In the genomic region with DNA sequence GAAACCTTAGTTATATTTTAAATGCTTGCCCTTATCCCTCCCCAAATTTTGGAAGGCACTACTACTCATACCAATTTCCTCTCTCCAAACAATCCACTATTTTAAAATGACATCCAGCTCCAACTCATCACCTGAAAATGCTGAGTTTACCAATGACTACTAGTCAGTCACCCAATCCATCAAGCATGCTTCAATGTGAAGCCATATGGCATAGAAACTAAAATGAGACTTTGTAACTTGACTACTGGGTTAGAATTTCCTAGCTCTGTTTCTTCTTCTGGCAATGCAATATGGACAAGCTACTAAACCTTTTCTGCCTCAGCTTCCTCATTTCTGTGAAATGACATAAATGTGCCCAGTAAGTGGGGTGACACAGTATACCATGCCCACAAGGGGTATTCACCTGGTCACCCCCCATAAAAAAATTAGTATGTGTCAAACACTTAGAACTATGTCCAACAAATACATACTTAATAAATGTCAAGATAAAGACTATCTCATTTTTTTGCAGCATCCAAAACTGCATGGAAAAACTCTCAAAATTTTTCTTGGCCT, we compare ENCODE assay signal across 18 cellular contexts. TPM values are rescaled to one million over a fixed set of nuclear protein-coding genes. Genes with fewer than 3 reads are reported as not detected.
DNase-seq lines count a peak whose midpoint lies in the region; ATAC-seq, FAIRE-seq and TF ChIP-seq lines count a peak whose summit lies in the region.
"Had no signal": no experiment of that assay in that cellular context is flagged by ENCODE, and none has a peak within 500 bp of the region (broad histone marks: within the 10 kb centered on the region; RNA-seq: fewer than 3 reads in every experiment).

No MANE protein-coding gene starts in this region.

- H3K4me1 Mint-ChIP-seq in CD8-positive, alpha-beta T cell (ENCODE audit: low read depth): peaks cover 50% of the 10 kb centered on the region
- H3K4me1 Mint-ChIP-seq in activated T-helper 1 cell treated with anti-CD3 and anti-CD28 coated beads, Interleukin-12 subunit alpha, Interleukin-12 subunit beta, Interleukin-2, Interleukin-4 antibody, amounts not matched to agents 30 ng/mL and 10 ng/mL and 1 ng/mL, durations not matched to agents 14 hours and 24 hours and 36 hours (ENCODE audit: low read depth): peaks cover 40% of the 10 kb centered on the region
- peaks cover 21 to 30% (median 25%) of the 10 kb centered on the region in 3 donors for H3K4me1 Mint-ChIP-seq in naive B cell

- H3K27me3 ChIP-seq in CD8-positive, alpha-beta T cell (ENCODE audit: insufficient read depth, low read length): no peaks in the 10 kb centered on the region
- H3K27me3 ChIP-seq: spleen, thyroid gland had no signal

- intact Hi-C loops in CD8-positive, alpha-beta T cell (cut with DNase I, micrococcal nuclease): no loop called here
- intact Hi-C loops in activated T-helper 1 cell treated with anti-CD3 and anti-CD28 coated beads, Interleukin-12 subunit alpha, Interleukin-12 subunit beta, Interleukin-2, Interleukin-4 antibody, amounts not matched to agents 30 ng/mL and 10 ng/mL and 1 ng/mL, durations not matched to agents 14 hours and 24 hours and 36 hours (cut with micrococcal nuclease): no loop called here

- CTCF ChIA-PET in CD8-positive, alpha-beta T cell (lab: Charles Lee): no interaction called here

- H3K4me3 ChIP-seq in CD8-positive, alpha-beta T cell (ENCODE audit: low read depth, low read length): no peak overlapping the region
- H3K4me3 ChIP-seq: lower lobe of right lung, spleen, thyroid gland had no signal

- no peak for ATAC-seq in CD8-positive, alpha-beta T cell
- ATAC-seq in naive B cell (ENCODE audit: low read depth in 2 of 2) (no peak), GM21390 (IDR thresholded peaks at IDR 0.05; ENCODE audit: unreplicated experiment) (no peak)

- H3K9me3 ChIP-seq in CD8-positive, alpha-beta T cell (ENCODE audit: low read length): no peaks in the 10 kb centered on the region
- H3K9me3 ChIP-seq: lower lobe of right lung, spleen, thyroid gland had no signal

- H3K9me3 Mint-ChIP-seq in CD8-positive, alpha-beta T cell: no peaks in the 10 kb centered on the region
- no peaks in the 10 kb centered on the region for H3K9me3 Mint-ChIP-seq in activated T-helper 1 cell treated with anti-CD3 and anti-CD28 coated beads, Interleukin-12 subunit alpha, Interleukin-12 subunit beta, Interleukin-2, Interleukin-4 antibody, amounts not matched to agents 30 ng/mL and 10 ng/mL and 1 ng/mL, durations not matched to agents 14 hours and 24 hours and 36 hours
- H3K9me3 Mint-ChIP-seq in naive B cell: no peaks in the 10 kb centered on the region

- peaks cover 67% of the 10 kb centered on the region for H3K36me3 Mint-ChIP-seq in CD8-positive, alpha-beta T cell
- H3K36me3 Mint-ChIP-seq in activated T-helper 1 cell treated with anti-CD3 and anti-CD28 coated beads, Interleukin-12 subunit alpha, Interleukin-12 subunit beta, Interleukin-2, Interleukin-4 antibody, amounts not matched to agents 30 ng/mL and 10 ng/mL and 1 ng/mL, durations not matched to agents 14 hours and 24 hours and 36 hours (ENCODE audit: low read depth): peaks cover 50% of the 10 kb centered on the region
- H3K36me3 Mint-ChIP-seq in naive B cell: peaks cover 15 to 27% of the 10 kb centered on the region in 2 donors

- H3K36me3 ChIP-seq in CD8-positive, alpha-beta T cell (ENCODE audit: insufficient read depth, low read length): peaks cover 31% of the 10 kb centered on the region

- H3K4me3 Mint-ChIP-seq in CD8-positive, alpha-beta T cell: no peak overlapping the region
- H3K4me3 Mint-ChIP-seq in activated T-helper 1 cell treated with anti-CD3 and anti-CD28 coated beads, Interleukin-12 subunit alpha, Interleukin-12 subunit beta, Interleukin-2, Interleukin-4 antibody, amounts not matched to agents 30 ng/mL and 10 ng/mL and 1 ng/mL, durations not matched to agents 14 hours and 24 hours and 36 hours: no peak overlapping the region
- peak overlapping the region in 2 of 8 donors; percentile 18 to 24 for H3K4me3 Mint-ChIP-seq in naive B cell

- no peak overlapping the region for H3K27ac ChIP-seq in CD8-positive, alpha-beta T cell (ENCODE audit: low read depth, low read length)
- H3K27ac ChIP-seq: lower lobe of right lung, thyroid gland had no signal

- peak; percentile 87 for FAIRE-seq in H54 (lab: Jason Lieb, UNC)
- FAIRE-seq: bronchial epithelial cell, endothelial cell of umbilical vein had no signal

- DNase-seq in CD8-positive, alpha-beta T cell: no peak
- DNase-seq in H54 (ENCODE audit: insufficient read length, low spot score) (no peak), naive B cell (no peak), NCI-H1092 (lab: John Stamatoyannopoulos, UW) (no peak), LoVo (ENCODE audit: low spot score) (no peak)
- no peak for DNase-seq in activated T-helper 1 cell treated with anti-CD3 and anti-CD28 coated beads, Interleukin-12 subunit alpha, Interleukin-12 subunit beta, Interleukin-2, Interleukin-4 antibody, amounts not matched to agents 30 ng/mL and 10 ng/mL and 1 ng/mL, durations not matched to agents 14 hours and 24 hours and 36 hours (ENCODE audit: low spot score)
- DNase-seq: activated effector memory CD4-positive, alpha-beta T cell treated with anti-CD3 and anti-CD28 coated beads, Interleukin-2, amount 50 U/mL, for 16 hours; hypothalamus; lower lobe of right lung; NCI-H1930; NCI-H774; occipital lobe; SHP77; spleen; thyroid gland had no signal

- peaks cover 10% of the 10 kb centered on the region for H3K4me1 ChIP-seq in CD8-positive, alpha-beta T cell (ENCODE audit: insufficient read depth, low read length)

- TF ChIP-seq POLR2A in H54 (IDR thresholded peaks at IDR 0.05; ENCODE audit: low read depth, low read length): no peak

- POLR2A ChIA-PET in CD8-positive, alpha-beta T cell (lab: Charles Lee): interaction anchor here (0.5 to 1.6 kb wide), 4 partner anchors 9 to 16 kb away, joined by 3 to 5 read pairs (median 3); no protein-coding TSS in a partner anchor

- H3K27me3 Mint-ChIP-seq in CD8-positive, alpha-beta T cell (ENCODE audit: low read depth): no peaks in the 10 kb centered on the region
- H3K27me3 Mint-ChIP-seq in activated T-helper 1 cell treated with anti-CD3 and anti-CD28 coated beads, Interleukin-12 subunit alpha, Interleukin-12 subunit beta, Interleukin-2, Interleukin-4 antibody, amounts not matched to agents 30 ng/mL and 10 ng/mL and 1 ng/mL, durations not matched to agents 14 hours and 24 hours and 36 hours (ENCODE audit: insufficient read depth): no peaks in the 10 kb centered on the region
- no peaks in the 10 kb centered on the region for H3K27me3 Mint-ChIP-seq in naive B cell

- peak overlapping the region; percentile 66 for H3K27ac Mint-ChIP-seq in CD8-positive, alpha-beta T cell
- peak overlapping the region; percentile 1 for H3K27ac Mint-ChIP-seq in activated T-helper 1 cell treated with anti-CD3 and anti-CD28 coated beads, Interleukin-12 subunit alpha, Interleukin-12 subunit beta, Interleukin-2, Interleukin-4 antibody, amounts not matched to agents 30 ng/mL and 10 ng/mL and 1 ng/mL, durations not matched to agents 14 hours and 24 hours and 36 hours
- peak overlapping the region in 4 of 6 donors; percentile 43 to 73 (median 49) for H3K27ac Mint-ChIP-seq in naive B cell

- TF ChIP-seq CTCF in CD8-positive, alpha-beta T cell (IDR thresholded peaks at IDR 0.05): no peak

RNA-seq across cellular contexts. Expression of gene STPG4, which starts 10.0 kb away (rescaled TPM):
- total RNA-seq in CD8-positive, alpha-beta T cell: under 1 TPM in 1 of 2 experiments, not detected in 1; 0.39 TPM
- 0.34 TPM in 1 of 2 replicates, not detected in the other for total RNA-seq in activated T-helper 1 cell treated with anti-CD3 and anti-CD28 coated beads, Interleukin-12 subunit alpha, Interleukin-12 subunit beta, Interleukin-2, Interleukin-4 antibody, amounts not matched to agents 30 ng/mL and 10 ng/mL and 1 ng/mL, durations not matched to agents 14 hours and 24 hours and 36 hours
- polyA plus RNA-seq in naive B cell (ENCODE audit: low read depth in 6 of 6): under 1 TPM in 2 of 6 donors, not detected in 4; 0.41 to 0.66 TPM
- polyA plus RNA-seq: endothelial cell of umbilical vein had no signal

RNA-seq across cellular contexts. Expression of gene CALM2, which starts 11.2 kb away (rescaled TPM):
- 100 to 1,000 TPM; 185 to 201 TPM for total RNA-seq in CD8-positive, alpha-beta T cell
- total RNA-seq in activated T-helper 1 cell treated with anti-CD3 and anti-CD28 coated beads, Interleukin-12 subunit alpha, Interleukin-12 subunit beta, Interleukin-2, Interleukin-4 antibody, amounts not matched to agents 30 ng/mL and 10 ng/mL and 1 ng/mL, durations not matched to agents 14 hours and 24 hours and 36 hours: 404 and 419 TPM in 2 replicates
- 1,000 to 10,000 TPM in 2 of 6 donors, 100 to 1,000 TPM in 4; 800 to 1,508 (median 920) TPM for polyA plus RNA-seq in naive B cell (ENCODE audit: low read depth in 6 of 6)

Comparison
In these comparisons a context has a peak if more than half of its experiments do, and no peak if none do; other contexts are left out.
1. H3K27ac Mint-ChIP-seq: peak in every context shown above with its lines; median percentile 66 in CD8-positive, alpha-beta T cell; 49 in naive B cell; 1 in activated T-helper 1 cell treated with anti-CD3 and anti-CD28 coated beads, Interleukin-12 subunit alpha, Interleukin-12 subunit beta, Interleukin-2, Interleukin-4 antibody, amounts not matched to agents 30 ng/mL and 10 ng/mL and 1 ng/mL, durations not matched to agents 14 hours and 24 hours and 36 hours.